9 cellular contexts compared by ENCODE assay signal in genomic region chr3:69092030-69092513, GRCh38. TPM values are rescaled to one million over a fixed set of nuclear protein-coding genes. Genes with fewer than 3 reads are reported as not detected.
DNase-seq lines count a peak whose midpoint lies in the region; ATAC-seq and TF ChIP-seq lines count a peak whose summit lies in the region.
"Had no signal": no experiment of that assay in that cellular context is flagged by ENCODE, and none has a peak within 500 bp of the region (broad histone marks: within the 10 kb centered on the region; RNA-seq: fewer than 3 reads in every experiment).

No MANE protein-coding gene starts in this region.

- H3K27me3 ChIP-seq in Loucy (ENCODE audit: insufficient read depth, low read length, poor library complexity, severe bottlenecking), result no peaks in the 10 kb centered on the region

- peaks cover 67% of the 10 kb centered on the region for H3K4me1 ChIP-seq in Loucy (ENCODE audit: insufficient read depth, low read length, poor library complexity, severe bottlenecking)

- H3F3A ChIP-seq in Loucy (ENCODE audit: low read depth), result peaks cover 11% of the 10 kb centered on the region; the same call in 1 of the 2 replicates

- TF ChIP-seq CTCF in GM12865 (IDR thresholded peaks at IDR 0.05; ENCODE audit: insufficient read depth, low read depth, low read length, missing control alignments) (no peak), Loucy (conservative IDR thresholded peaks at IDR 0.05; ENCODE audit: low read length) (no peak), osteocyte (IDR thresholded peaks at IDR 0.05) (no peak)

- no peaks in the 10 kb centered on the region for H3K27me3 Mint-ChIP-seq in osteocyte (ENCODE audit: unreplicated experiment)

- H3K36me3 Mint-ChIP-seq in osteocyte (ENCODE audit: unreplicated experiment), result peaks cover 8% of the 10 kb centered on the region

- peak overlapping the region; percentile 96 for H3K4me2 ChIP-seq in Loucy (ENCODE audit: low read depth, low read length, poor library complexity, severe bottlenecking)

- H3K4me1 Mint-ChIP-seq in osteocyte (ENCODE audit: unreplicated experiment), result peaks cover 77% of the 10 kb centered on the region

- peaks cover 94% of the 10 kb centered on the region for H3K79me2 ChIP-seq in Loucy (ENCODE audit: insufficient read depth, low read length)

- peak overlapping the region; percentile 57 for H3K27ac Mint-ChIP-seq in osteocyte (ENCODE audit: unreplicated experiment)

- no peaks in the 10 kb centered on the region for H3K9me2 ChIP-seq in Loucy (replicated peaks; ENCODE audit: low read depth, low read length)

- peaks cover 28% of the 10 kb centered on the region for H4K20me1 ChIP-seq in Loucy (ENCODE audit: insufficient read depth, low read length, poor library complexity, severe bottlenecking)

- peak overlapping the region; percentile 38 for H3K4me3 Mint-ChIP-seq in osteocyte (ENCODE audit: unreplicated experiment)

- H2AFZ ChIP-seq in Loucy (ENCODE audit: low read length), result peak overlapping the region; percentile 42; the same call in 1 of the 2 replicates

- no peaks in the 10 kb centered on the region for H3K9me3 Mint-ChIP-seq in osteocyte (ENCODE audit: unreplicated experiment)

- H3K9me3 ChIP-seq in Loucy (ENCODE audit: insufficient read depth, low read depth, low read length), result no peaks in the 10 kb centered on the region

- peak; percentile 70 for ATAC-seq in GM21717 (IDR thresholded peaks at IDR 0.05; ENCODE audit: unreplicated experiment)

- H3K9ac ChIP-seq in Loucy (ENCODE audit: low read depth, low read length, poor library complexity, severe bottlenecking), result peak overlapping the region; percentile 69

- peaks cover 3% of the 10 kb centered on the region; the same call in 1 of the 2 replicates for H3K36me3 ChIP-seq in Loucy (ENCODE audit: insufficient read depth, low read length)

- peak; percentile 67 for DNase-seq in GM12865 (ENCODE audit: low read depth)
- DNase-seq in central memory CD4-positive, alpha-beta T cell, result peak; percentile 55
- no peak for DNase-seq in osteocyte (ENCODE audit: extremely low spot score, unreplicated experiment)
- DNase-seq in NCI-H2107 treated with DMSO at 0.1 percent for 48 hours (lab: John Stamatoyannopoulos, UW; ENCODE audit: unreplicated experiment), result no peak
- DNase-seq in NCI-H2081 treated with DMSO at 0.1 percent for 48 hours (lab: John Stamatoyannopoulos, UW), result no peak
- no peak for DNase-seq in NCI-H82 treated with DMSO at 0.1 percent for 48 hours (lab: John Stamatoyannopoulos, UW; ENCODE audit: unreplicated experiment)

- peak overlapping the region; percentile 40 for H3K4me3 ChIP-seq in GM12865 (ENCODE audit: low read depth, low read length)
- H3K4me3 ChIP-seq in Loucy (ENCODE audit: low read length, poor library complexity, severe bottlenecking), result peak overlapping the region; percentile 78

RNA-seq across cellular contexts. Expression of gene ARL6IP5, which starts 7.3 kb away (rescaled TPM):
- 116 and 121 TPM in 2 replicates for total RNA-seq in osteocyte

RNA-seq across cellular contexts. Expression of gene UBA3, which starts 11.9 kb away (rescaled TPM):
- 75.0 and 78.9 TPM in 2 replicates for total RNA-seq in osteocyte

RNA-seq across cellular contexts. Expression of gene LMOD3, which starts 30.3 kb away (rescaled TPM):
- total RNA-seq in osteocyte, result not detected in 2 replicates
- total RNA-seq: mononuclear cell had no signal

RNA-seq across cellular contexts. Expression of gene TMF1, which starts 39.9 kb away (rescaled TPM):
- total RNA-seq in osteocyte, result 42.0 and 44.4 TPM in 2 replicates

Comparison
In these comparisons a context has a peak if more than half of its experiments do, and no peak if none do; other contexts are left out.
1. DNase-seq: peak in GM12865 (single experiment) and central memory CD4-positive, alpha-beta T cell (single experiment); none in osteocyte (single experiment), NCI-H2107 treated with DMSO at 0.1 percent for 48 hours (single experiment), NCI-H2081 treated with DMSO at 0.1 percent for 48 hours (single experiment) and NCI-H82 treated with DMSO at 0.1 percent for 48 hours (single experiment).